ENCODE assay signal across 8 cellular contexts in the genomic region with DNA sequence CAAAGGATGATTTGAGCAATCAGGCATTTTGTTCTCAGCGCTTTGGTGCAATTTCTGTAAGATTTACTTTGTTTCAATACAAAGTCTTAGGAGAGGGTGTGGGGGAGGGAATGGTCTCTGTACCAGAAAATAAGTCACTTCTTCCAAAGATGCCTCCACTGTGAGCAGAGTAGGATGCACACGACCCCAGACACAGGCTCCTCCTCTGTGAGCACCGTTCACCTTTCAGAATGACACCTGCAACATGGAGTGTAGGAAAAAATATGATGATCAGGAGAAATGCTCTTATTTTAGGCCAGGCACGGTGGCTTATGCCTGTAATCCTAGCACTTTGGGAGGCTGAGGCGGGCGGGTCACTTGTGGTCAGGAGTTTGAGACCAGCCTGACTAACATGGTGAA. TPM values are rescaled to one million over a fixed set of nuclear protein-coding genes. Genes with fewer than 3 reads are reported as not detected.
A peak's percentile ranks its signal among the peaks of the same experiment; 100 is the strongest.
DNase-seq lines count a peak whose midpoint lies in the region; ATAC-seq, FAIRE-seq and TF ChIP-seq lines count a peak whose summit lies in the region.
"Not testable (repeated sequence)": the region's sequence is repeated elsewhere in the genome, so short reads cannot be mapped to it uniquely, and the experiment has no call there.
"Had no signal": no experiment of that assay in that cellular context is flagged by ENCODE, and none has a peak within 500 bp of the region (broad histone marks: within the 10 kb centered on the region; RNA-seq: fewer than 3 reads in every experiment).

No MANE protein-coding gene starts in this region.

- peak overlapping the region in 2 of 3 donors; percentile 25 to 56 for H3K9ac ChIP-seq in skeletal muscle tissue (ENCODE audit: low read depth in 1 of 3, low read length in 3 of 3)

- H4K20me1 ChIP-seq in PC-9 (ENCODE audit: insufficient read depth), result not testable (repeated sequence)

- not testable (repeated sequence) for H3K9me3 Mint-ChIP-seq in activated T-cell treated with anti-CD3 and anti-CD28 coated beads, Interleukin-2, amount 50 U/mL, for 4 hours

- H3K36me3 ChIP-seq in PC-9 (ENCODE audit: low read depth), result peaks cover 24% of the 10 kb centered on the region
- H3K36me3 ChIP-seq in left ventricle myocardium inferior; muscle layer of duodenum (ENCODE audit: control insufficient read depth in 1 of 2, insufficient read depth in 2 of 2, low read length in 2 of 2); skeletal muscle tissue (ENCODE audit: control insufficient read depth in 3 of 3, insufficient read depth in 3 of 3, low read length in 3 of 3): not testable (repeated sequence)

- TSS peak; percentile 43 for BruUV-seq in PC-9 (replicated peaks; lab: Mats Ljungman, UMichigan)

- H3K27ac ChIP-seq in PC-9 (peak overlapping the region; percentile 65), left ventricle myocardium inferior (replicated peaks) (peak overlapping the region; percentile 86), muscle layer of duodenum (ENCODE audit: low read length) (peak overlapping the region; percentile 56), skeletal muscle tissue (ENCODE audit: low read depth, low read length) (peak overlapping the region; percentile 25)

- H3K4me3 Mint-ChIP-seq in activated T-cell treated with anti-CD3 and anti-CD28 coated beads, Interleukin-2, amount 50 U/mL, for 4 hours, result peak overlapping the region; percentile 96

- not testable (repeated sequence) for TF ChIP-seq CTCF in PC-9 (conservative IDR thresholded peaks at IDR 0.05); choroid plexus epithelial cell (conservative IDR thresholded peaks at IDR 0.05; ENCODE audit: low read depth, low read length); left ventricle myocardium inferior (IDR thresholded peaks at IDR 0.05; ENCODE audit: borderline replicate concordance)

- intact Hi-C loops in PC-9 (cut with micrococcal nuclease; ENCODE audit: unreplicated experiment), result loop anchor here (2.0 to 5.0 kb wide), 3 partner anchors 33 to 304 kb away; a partner anchor contains a TSS
- intact Hi-C loops in left ventricle myocardium inferior (cut with micrococcal nuclease), result not testable (repeated sequence)

- not testable (repeated sequence) for TF ChIP-seq POLR2A in GM12892 (IDR thresholded peaks at IDR 0.05; ENCODE audit: low read depth, low read length)

- H3K9me2 ChIP-seq in PC-9 (ENCODE audit: insufficient read depth), result not testable (repeated sequence)

- H3K4me1 Mint-ChIP-seq in activated T-cell treated with anti-CD3 and anti-CD28 coated beads, Interleukin-2, amount 50 U/mL, for 4 hours (ENCODE audit: low read depth), result peaks cover 46% of the 10 kb centered on the region

- CTCF ChIA-PET in PC-9 (lab: Charles Lee), result interaction anchor here (0.6 to 0.7 kb wide), 5 partner anchors 35 to 821 kb away, joined by 4 to 13 read pairs (median 5); a partner anchor contains a TSS

- not testable (repeated sequence) for H3K27me3 ChIP-seq in PC-9 (ENCODE audit: insufficient read depth, low read depth); left ventricle myocardium inferior (ENCODE audit: low read depth); muscle layer of duodenum (ENCODE audit: low read depth, low read length); skeletal muscle tissue (ENCODE audit: control insufficient read depth in 3 of 3, insufficient read depth in 3 of 3, low read length in 3 of 3)

- not testable (repeated sequence) for H3K27me3 Mint-ChIP-seq in activated T-cell treated with anti-CD3 and anti-CD28 coated beads, Interleukin-2, amount 50 U/mL, for 4 hours (ENCODE audit: low read depth)

- peaks cover 18% of the 10 kb centered on the region; the same call in 1 of the 2 replicates for H3F3A ChIP-seq in PC-9 (ENCODE audit: insufficient read depth, low read depth)

- H3K4me2 ChIP-seq in PC-9, result peak overlapping the region; percentile 74

- H3K79me2 ChIP-seq in PC-9 (ENCODE audit: low read depth), result peaks cover 31% of the 10 kb centered on the region

- H2AFZ ChIP-seq in PC-9, result peak overlapping the region; percentile 63; the same call in 1 of the 2 replicates

- H3K4me1 ChIP-seq in PC-9 (replicated peaks; ENCODE audit: insufficient read depth) (peaks cover 27% of the 10 kb centered on the region), left ventricle myocardium inferior (peaks cover 23% of the 10 kb centered on the region), muscle layer of duodenum (ENCODE audit: control insufficient read depth in 1 of 2, insufficient read depth in 2 of 2, low read length in 2 of 2) (peaks cover 2 to 15% of the 10 kb centered on the region in 2 donors)
- H3K4me1 ChIP-seq in skeletal muscle tissue (ENCODE audit: control insufficient read depth in 3 of 3, insufficient read depth in 3 of 3, low read length in 3 of 3), result not testable (repeated sequence)

- peak; percentile 33 to 39 for ATAC-seq in activated T-cell treated with anti-CD3 and anti-CD28 coated beads, Interleukin-2, amount 50 U/mL, for 4 hours

- POLR2A ChIA-PET in PC-9 (lab: Charles Lee; ENCODE audit: unreplicated experiment), result interaction anchor here (0.7 kb wide), 1 partner anchor 32 kb away, joined by 5 read pairs; no protein-coding TSS in a partner anchor

- DNase-seq in GM12892 (ENCODE audit: insufficient read length); PC-9; activated T-cell treated with anti-CD3 and anti-CD28 coated beads, Interleukin-2, amount 50 U/mL, for 4 hours; left ventricle myocardium inferior: not testable (repeated sequence)
- DNase-seq in choroid plexus epithelial cell (ENCODE audit: low read depth), result peak; percentile 13

- peak; percentile 97 for FAIRE-seq in GM12892 (lab: Jason Lieb, UNC)

- H3K9me3 ChIP-seq in PC-9 (ENCODE audit: insufficient read depth, low read depth); left ventricle myocardium inferior (replicated peaks); muscle layer of duodenum (ENCODE audit: control insufficient read depth in 1 of 2, low read length in 2 of 2); skeletal muscle tissue (ENCODE audit: control insufficient read depth in 3 of 3, low read length in 3 of 3): not testable (repeated sequence)

- peak overlapping the region; percentile 77 for H3K4me3 ChIP-seq in PC-9
- H3K4me3 ChIP-seq in choroid plexus epithelial cell (ENCODE audit: low read depth, low read length), result peak overlapping the region; percentile 68
- H3K4me3 ChIP-seq in left ventricle myocardium inferior, result peak overlapping the region; percentile 73
- peak overlapping the region; percentile 68 to 70 for H3K4me3 ChIP-seq in muscle layer of duodenum (ENCODE audit: low read depth in 1 of 2, low read length in 2 of 2)
- peak overlapping the region; percentile 33 to 60 (median 35) for H3K4me3 ChIP-seq in skeletal muscle tissue (ENCODE audit: low read length in 3 of 3)

- not testable (repeated sequence) for H3K36me3 Mint-ChIP-seq in activated T-cell treated with anti-CD3 and anti-CD28 coated beads, Interleukin-2, amount 50 U/mL, for 4 hours (ENCODE audit: insufficient read depth)

RNA-seq across cellular contexts. Expression of a gene that starts 0.7 kb away (rescaled TPM):
- 69.7 TPM for polyA plus RNA-seq in GM12892 (2012; ENCODE audit: missing spikeins)
- total RNA-seq in PC-9 (2021) (64.6 and 66.5 TPM in 2 replicates), left ventricle myocardium inferior (25.1 TPM), skeletal muscle tissue (1.6 TPM)
- 10 to 100 TPM; 33.6 to 53.7 (median 51.2) TPM for total RNA-seq in activated T-cell treated with anti-CD3 and anti-CD28 coated beads, Interleukin-2, amount 50 U/mL, for 4 hours

RNA-seq across cellular contexts. Expression of a gene that starts 6.2 kb away (rescaled TPM):
- polyA plus RNA-seq in GM12892 (2012; ENCODE audit: missing spikeins), result 10.2 TPM
- total RNA-seq in PC-9 (2021), result 23.7 and 33.6 TPM in 2 replicates
- 10 to 100 TPM; 14.3 to 19.4 (median 18.3) TPM for total RNA-seq in activated T-cell treated with anti-CD3 and anti-CD28 coated beads, Interleukin-2, amount 50 U/mL, for 4 hours
- total RNA-seq in left ventricle myocardium inferior, result 0.96 TPM
- total RNA-seq in skeletal muscle tissue, result 0.52 TPM

RNA-seq across cellular contexts. Expression of a gene that starts 25.9 kb away (rescaled TPM):
- polyA plus RNA-seq in GM12892 (2012; ENCODE audit: missing spikeins), result 11.1 TPM
- 28.3 and 29.6 TPM in 2 replicates for total RNA-seq in PC-9 (2021)
- 10 to 100 TPM in 1 of 3 donors, 1 to 10 TPM in 2; 8.3 to 12.3 (median 8.7) TPM for total RNA-seq in activated T-cell treated with anti-CD3 and anti-CD28 coated beads, Interleukin-2, amount 50 U/mL, for 4 hours
- total RNA-seq in left ventricle myocardium inferior, result 4.8 TPM
- total RNA-seq in skeletal muscle tissue, result 1.0 TPM

RNA-seq across cellular contexts. Expression of a gene that starts 32.6 kb away (rescaled TPM):
- 21.6 TPM for polyA plus RNA-seq in GM12892 (2012; ENCODE audit: missing spikeins)
- total RNA-seq in PC-9 (2021) (66.5 and 83.6 TPM in 2 replicates), left ventricle myocardium inferior (0.52 TPM), skeletal muscle tissue (1.6 TPM)
- total RNA-seq in activated T-cell treated with anti-CD3 and anti-CD28 coated beads, Interleukin-2, amount 50 U/mL, for 4 hours, result 1 to 10 TPM; 1.1 to 2.1 (median 1.2) TPM

RNA-seq across cellular contexts. Expression of a gene that starts 57.3 kb away (rescaled TPM):
- polyA plus RNA-seq in GM12892 (2012; ENCODE audit: missing spikeins), result not detected
- total RNA-seq in PC-9 (2021), result not detected in 2 replicates
- total RNA-seq in activated T-cell treated with anti-CD3 and anti-CD28 coated beads, Interleukin-2, amount 50 U/mL, for 4 hours, result under 1 TPM in 1 of 3 donors, not detected in 2; 0.13 TPM
- 0.41 TPM for total RNA-seq in left ventricle myocardium inferior
- total RNA-seq in skeletal muscle tissue, result 0.52 TPM
- total RNA-seq: G401 had no signal

Comparison
In these comparisons a context has a peak if more than half of its experiments do, and no peak if none do; other contexts are left out.
1. H3K27ac ChIP-seq: peak in every context shown above with its lines; median percentile 86 in left ventricle myocardium inferior; 65 in PC-9; 56 in muscle layer of duodenum; 25 in skeletal muscle tissue.
2. RNA of a gene that starts 0.7 kb away (total RNA-seq): 64.6 to 66.5 TPM in PC-9, 33.6 to 53.7 TPM in activated T-cell treated with anti-CD3 and anti-CD28 coated beads, Interleukin-2, amount 50 U/mL, for 4 hours and 25.1 TPM in left ventricle myocardium inferior (single experiment); 1.6 TPM in skeletal muscle tissue (single experiment); every median in the first group is over 10 times any median in the second.
3. Peak in every context shown above with its lines, with median percentiles within 50 percentile points of each other: H3K4me3 ChIP-seq.